ENCODE assay signal across 1 cellular context in genomic region chr17:69969897-69970296, GRCh38.
TF ChIP-seq lines count a peak whose summit lies in the region.

No MANE protein-coding gene starts in this region.

TF ChIP-seq in WTC11, 78 proteins besides CTCF, POLR2A, EP300 and RAD21 (continued from another document):
- no peak for TF ChIP-seq NFYB (CRISPR knock-in tag; conservative IDR thresholded peaks at IDR 0.05; ENCODE audit: low read depth)
- TF ChIP-seq KAT7 (CRISPR knock-in tag; IDR thresholded peaks at IDR 0.05; ENCODE audit: borderline replicate concordance), result no peak
- TF ChIP-seq RELA (CRISPR knock-in tag; IDR thresholded peaks at IDR 0.05; ENCODE audit: borderline replicate concordance), result no peak
- TF ChIP-seq AFF4 (CRISPR knock-in tag; IDR thresholded peaks at IDR 0.05; ENCODE audit: borderline replicate concordance), result no peak
- TF ChIP-seq ZNF425 (CRISPR knock-in tag; conservative IDR thresholded peaks at IDR 0.05), result no peak
- TF ChIP-seq RORB (CRISPR knock-in tag; IDR thresholded peaks at IDR 0.05), result no peak
- TF ChIP-seq ZNF121 (CRISPR knock-in tag; IDR thresholded peaks at IDR 0.05), result no peak
- TF ChIP-seq FOXP1 (CRISPR knock-in tag; IDR thresholded peaks at IDR 0.05; ENCODE audit: borderline replicate concordance), result no peak
- no peak for TF ChIP-seq ARID4B (CRISPR knock-in tag; IDR thresholded peaks at IDR 0.05; ENCODE audit: borderline replicate concordance)
- no peak for TF ChIP-seq ZNF263 (CRISPR knock-in tag; IDR thresholded peaks at IDR 0.05; ENCODE audit: low read depth)
- no peak for TF ChIP-seq NFATC4 (CRISPR knock-in tag; IDR thresholded peaks at IDR 0.05)
- no peak for TF ChIP-seq ZNF671 (CRISPR knock-in tag; IDR thresholded peaks at IDR 0.05)
- TF ChIP-seq E2F4 (CRISPR knock-in tag; IDR thresholded peaks at IDR 0.05; ENCODE audit: borderline replicate concordance, low read depth), result no peak
TF ChIP-seq in WTC11: peak in this region for 0.
